In the genomic region with DNA sequence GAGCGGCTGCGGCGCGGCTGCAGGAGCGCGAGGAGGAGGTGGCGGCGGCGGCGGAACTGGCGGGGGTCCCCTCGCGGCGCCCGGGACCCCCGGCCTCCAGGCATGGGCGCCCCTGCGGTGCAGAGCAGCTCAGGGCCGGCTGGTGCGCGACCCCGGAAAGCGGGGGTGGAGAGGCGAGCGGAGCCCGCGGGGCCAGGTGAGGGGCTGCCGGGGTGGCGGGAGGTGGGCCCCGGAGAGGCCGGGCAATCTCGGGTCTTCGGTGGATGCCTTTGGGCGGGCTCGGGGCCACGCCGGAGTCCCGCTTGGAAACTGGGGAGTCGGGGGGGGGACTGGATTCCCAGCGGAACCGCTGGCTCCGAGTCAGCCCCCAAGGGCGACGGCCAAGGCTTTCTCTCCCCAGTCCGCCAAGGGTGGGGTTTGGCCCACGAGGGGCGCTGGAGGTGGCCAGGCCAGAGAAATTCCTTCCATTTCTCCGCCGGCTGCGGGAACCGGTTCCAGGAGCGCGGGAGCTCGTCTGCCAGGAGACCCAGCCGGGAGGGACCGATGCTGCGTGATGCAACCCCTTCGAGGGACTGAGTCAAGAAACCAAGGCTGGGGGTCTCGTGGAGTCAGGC, we compare ENCODE assay signal across 8 cellular contexts. TPM values are rescaled to one million over a fixed set of nuclear protein-coding genes. Genes with fewer than 3 reads are reported as not detected.
DNase-seq lines count a peak whose midpoint lies in the region; ATAC-seq and TF ChIP-seq lines count a peak whose summit lies in the region.

No MANE protein-coding gene starts in this region.

- DNase-seq in Caco-2, result peak; percentile 82 to 89
- DNase-seq in breast epithelium (ENCODE audit: low spot score in 2 of 2), result peak; percentile 68 to 75
- no peak for DNase-seq in right lobe of liver
- no peak for DNase-seq in thoracic aorta (ENCODE audit: low spot score)
- no peak for DNase-seq in NCI-H1436 (lab: John Stamatoyannopoulos, UW)
- no peak for DNase-seq in GOT3 (lab: John Stamatoyannopoulos, UW)

- H3K9me3 ChIP-seq in Caco-2, result no peaks in the 10 kb centered on the region
- no peaks in the 10 kb centered on the region for H3K9me3 ChIP-seq in breast epithelium
- H3K9me3 ChIP-seq in right lobe of liver, result no peaks in the 10 kb centered on the region
- no peaks in the 10 kb centered on the region for H3K9me3 ChIP-seq in thoracic aorta

- H3K27ac ChIP-seq in breast epithelium, result peak overlapping the region; percentile 89 to 93
- H3K27ac ChIP-seq in right lobe of liver, result peak overlapping the region; percentile 58 to 76 (median 60)
- peak overlapping the region; percentile 91 to 92 for H3K27ac ChIP-seq in thoracic aorta

- BruUV-seq in Caco-2 (replicated peaks; lab: Mats Ljungman, UMichigan), result no TSS peak

- H3K27ac Mint-ChIP-seq in Caco-2 (ENCODE audit: unreplicated experiment) (peak overlapping the region; percentile 98), IgD-negative memory B cell (peak overlapping the region in 1 of 3 donors; percentile 83)

- peak in 1 of 2 experiments; percentile 42 for TF ChIP-seq CTCF in Caco-2 (IDR thresholded peaks at IDR 0.05; ENCODE audit: insufficient read depth in 1 of 2, low read depth in 1 of 2, low read length in 1 of 2, severe bottlenecking in 1 of 2, unreplicated experiment in 1 of 2)
- no peak for TF ChIP-seq CTCF in breast epithelium (IDR thresholded peaks at IDR 0.05)
- no peak for TF ChIP-seq CTCF in right lobe of liver (IDR thresholded peaks at IDR 0.05)
- no peak for TF ChIP-seq CTCF in thoracic aorta (IDR thresholded peaks at IDR 0.05)

- H3K36me3 ChIP-seq in Caco-2 (ENCODE audit: control insufficient read depth, insufficient read depth, low read length) (no peaks in the 10 kb centered on the region), breast epithelium (no peaks in the 10 kb centered on the region), right lobe of liver (no peaks in the 10 kb centered on the region), thoracic aorta (no peaks in the 10 kb centered on the region)

- H3K9me3 Mint-ChIP-seq in Caco-2 (ENCODE audit: unreplicated experiment) (no peaks in the 10 kb centered on the region), IgD-negative memory B cell (no peaks in the 10 kb centered on the region)

- peaks cover 30% of the 10 kb centered on the region for H3K4me1 Mint-ChIP-seq in Caco-2 (ENCODE audit: low read depth, unreplicated experiment)
- peaks cover 25 to 29% (median 28%) of the 10 kb centered on the region in 3 donors for H3K4me1 Mint-ChIP-seq in IgD-negative memory B cell

- intact Hi-C loops in Caco-2 (cut with micrococcal nuclease; ENCODE audit: unreplicated experiment) (loop anchor here (1.0 kb wide), 2 partner anchors 13 to 32 kb away; a partner anchor contains a TSS), breast epithelium (cut with DNase I; ENCODE audit: low total_unique reads) (no loop called here), right lobe of liver (cut with DNase I) (no loop called here)

- peaks cover 31% of the 10 kb centered on the region for H3K4me1 ChIP-seq in Caco-2
- peaks cover 11 to 15% of the 10 kb centered on the region in 2 donors for H3K4me1 ChIP-seq in breast epithelium
- peaks cover 0 to 12% (median 0%) of the 10 kb centered on the region in 4 donors for H3K4me1 ChIP-seq in right lobe of liver
- H3K4me1 ChIP-seq in thoracic aorta (ENCODE audit: control insufficient read depth in 1 of 2, low read depth in 2 of 2), result peaks cover 32 to 48% of the 10 kb centered on the region in 2 donors

- H3K4me3 ChIP-seq in Caco-2 (ENCODE audit: low read depth, low read length) (peak overlapping the region; percentile 73), breast epithelium (peak overlapping the region; percentile 66 to 90 (median 75)), right lobe of liver (peak overlapping the region; percentile 44 to 54 (median 45)), thoracic aorta (peak overlapping the region; percentile 88)

- H3K27me3 ChIP-seq in Caco-2 (replicated peaks; ENCODE audit: control insufficient read depth, insufficient read depth, low read length) (no peaks in the 10 kb centered on the region), breast epithelium (no peaks in the 10 kb centered on the region), right lobe of liver (no peaks in the 10 kb centered on the region), thoracic aorta (replicated peaks; ENCODE audit: insufficient read depth) (no peaks in the 10 kb centered on the region)

- TF ChIP-seq POLR2A in breast epithelium (IDR thresholded peaks at IDR 0.05), result no peak
- no peak for TF ChIP-seq POLR2A in right lobe of liver (IDR thresholded peaks at IDR 0.05)

- H3K36me3 Mint-ChIP-seq in Caco-2 (ENCODE audit: insufficient read depth, unreplicated experiment), result peaks cover 5% of the 10 kb centered on the region
- H3K36me3 Mint-ChIP-seq in IgD-negative memory B cell, result no peaks in the 10 kb centered on the region

- POLR2A ChIA-PET in Caco-2 (lab: Charles Lee), result interaction anchor here (0.7 to 1.9 kb wide), 6 partner anchors 10 to 173 kb away, joined by 3 to 41 read pairs (median 4); a partner anchor contains a TSS

- ATAC-seq in right lobe of liver (no peak), thoracic aorta (ENCODE audit: insufficient number of reproducible peaks, low FRiP score, low read depth) (no peak), HG02642 (IDR thresholded peaks at IDR 0.05; ENCODE audit: poor library complexity, unreplicated experiment) (no peak)

- CTCF ChIA-PET in Caco-2 (lab: Charles Lee), result interaction anchor here (0.6 to 5.6 kb wide), 4 partner anchors 10 to 42 kb away, joined by 3 to 47 read pairs (median 5); a partner anchor contains a TSS

- peak overlapping the region; percentile 94 for H3K4me3 Mint-ChIP-seq in Caco-2 (ENCODE audit: unreplicated experiment)
- H3K4me3 Mint-ChIP-seq in IgD-negative memory B cell, result peak overlapping the region; percentile 44 to 84 (median 78)

- WGBS in right lobe of liver (ENCODE audit: insufficient coverage, low coverage, low lambda C conversion rate, missing lambda C conversion rate), result no CpG with 5 or more reads among the region's 59 CpGs

- H3K27me3 Mint-ChIP-seq in Caco-2 (ENCODE audit: insufficient read depth, unreplicated experiment), result no peaks in the 10 kb centered on the region
- no peaks in the 10 kb centered on the region for H3K27me3 Mint-ChIP-seq in IgD-negative memory B cell

RNA-seq across cellular contexts. Expression of a gene that starts 13.9 kb away (rescaled TPM):
- 37.9 and 41.8 TPM in 2 replicates for total RNA-seq in Caco-2 (2022)
- polyA plus RNA-seq in IgD-negative memory B cell, result 9.3 TPM
- 100 to 1,000 TPM in 1 of 3 donors, 10 to 100 TPM in 2; 35.7 to 154 (median 66.2) TPM for total RNA-seq in breast epithelium
- total RNA-seq in right lobe of liver, result 1 to 10 TPM; 5.0 to 8.8 (median 7.7) TPM
- 100 to 1,000 TPM; 112 to 468 TPM for total RNA-seq in thoracic aorta

RNA-seq across cellular contexts. Expression of a gene that starts 30.6 kb away (rescaled TPM):
- 3.7 and 4.1 TPM in 2 replicates for total RNA-seq in Caco-2 (2022)
- polyA plus RNA-seq in IgD-negative memory B cell, result 6.4 TPM
- total RNA-seq in breast epithelium, result 10 to 100 TPM in 2 of 3 donors, 1 to 10 TPM in 1; 8.5 to 27.2 (median 16.0) TPM
- total RNA-seq in right lobe of liver, result 1 to 10 TPM; 2.9 to 6.5 (median 3.9) TPM
- 10 to 100 TPM; 17.0 to 21.9 TPM for total RNA-seq in thoracic aorta

RNA-seq across cellular contexts. Expression of a gene that starts 32.4 kb away (rescaled TPM):
- total RNA-seq in Caco-2 (2022) (67.2 and 78.0 TPM in 2 replicates), breast epithelium (10 to 100 TPM; 35.0 to 54.2 (median 39.7) TPM), right lobe of liver (10 to 100 TPM; 17.4 to 29.7 (median 21.0) TPM), thoracic aorta (10 to 100 TPM; 43.0 to 46.6 TPM)
- polyA plus RNA-seq in IgD-negative memory B cell, result 25.4 TPM

RNA-seq across cellular contexts. Expression of a gene that starts 42.1 kb away (rescaled TPM):
- not detected in 2 replicates for total RNA-seq in Caco-2 (2022)
- not detected for polyA plus RNA-seq in IgD-negative memory B cell
- total RNA-seq in breast epithelium, result 1 to 10 TPM in 1 of 3 donors, not detected in 2; 1.3 TPM
- total RNA-seq in right lobe of liver, result not detected
- total RNA-seq in thoracic aorta, result 1 to 10 TPM in 1 of 2 donors, not detected in 1; 1.8 TPM

Comparison
In these comparisons a context has a peak if more than half of its experiments do, and no peak if none do; other contexts are left out.
1. DNase-seq: peak in Caco-2 (2 of 2) and breast epithelium (2 of 2); none in right lobe of liver (0 of 3), thoracic aorta (single experiment), NCI-H1436 (single experiment) and GOT3 (single experiment).
2. Peak in every context shown above with its lines, with median percentiles within 50 percentile points of each other: H3K4me3 ChIP-seq and H3K27ac ChIP-seq.